Comparison of ENCODE assay signal across 1 cellular context in genomic region chr10:132232553-132232949, GRCh38.
TF ChIP-seq lines count a peak whose summit lies in the region.

No MANE protein-coding gene starts in this region.

TF ChIP-seq in GM23338, 12 proteins besides CTCF, POLR2A, EP300 and RAD21 (continued from another document):
- TF ChIP-seq, protein P1, sequence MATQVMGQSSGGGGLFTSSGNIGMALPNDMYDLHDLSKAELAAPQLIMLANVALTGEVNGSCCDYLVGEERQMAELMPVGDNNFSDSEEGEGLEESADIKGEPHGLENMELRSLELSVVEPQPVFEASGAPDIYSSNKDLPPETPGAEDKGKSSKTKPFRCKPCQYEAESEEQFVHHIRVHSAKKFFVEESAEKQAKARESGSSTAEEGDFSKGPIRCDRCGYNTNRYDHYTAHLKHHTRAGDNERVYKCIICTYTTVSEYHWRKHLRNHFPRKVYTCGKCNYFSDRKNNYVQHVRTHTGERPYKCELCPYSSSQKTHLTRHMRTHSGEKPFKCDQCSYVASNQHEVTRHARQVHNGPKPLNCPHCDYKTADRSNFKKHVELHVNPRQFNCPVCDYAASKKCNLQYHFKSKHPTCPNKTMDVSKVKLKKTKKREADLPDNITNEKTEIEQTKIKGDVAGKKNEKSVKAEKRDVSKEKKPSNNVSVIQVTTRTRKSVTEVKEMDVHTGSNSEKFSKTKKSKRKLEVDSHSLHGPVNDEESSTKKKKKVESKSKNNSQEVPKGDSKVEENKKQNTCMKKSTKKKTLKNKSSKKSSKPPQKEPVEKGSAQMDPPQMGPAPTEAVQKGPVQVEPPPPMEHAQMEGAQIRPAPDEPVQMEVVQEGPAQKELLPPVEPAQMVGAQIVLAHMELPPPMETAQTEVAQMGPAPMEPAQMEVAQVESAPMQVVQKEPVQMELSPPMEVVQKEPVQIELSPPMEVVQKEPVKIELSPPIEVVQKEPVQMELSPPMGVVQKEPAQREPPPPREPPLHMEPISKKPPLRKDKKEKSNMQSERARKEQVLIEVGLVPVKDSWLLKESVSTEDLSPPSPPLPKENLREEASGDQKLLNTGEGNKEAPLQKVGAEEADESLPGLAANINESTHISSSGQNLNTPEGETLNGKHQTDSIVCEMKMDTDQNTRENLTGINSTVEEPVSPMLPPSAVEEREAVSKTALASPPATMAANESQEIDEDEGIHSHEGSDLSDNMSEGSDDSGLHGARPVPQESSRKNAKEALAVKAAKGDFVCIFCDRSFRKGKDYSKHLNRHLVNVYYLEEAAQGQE (IDR thresholded peaks at IDR 0.05; ENCODE audit: unreplicated experiment): no peak
